ENCODE assay signal across 1 cellular context in genomic region chr15:36080759-36081158, GRCh38.
TF ChIP-seq lines count a peak whose summit lies in the region.

No MANE protein-coding gene starts in this region.

TF ChIP-seq in H1, 55 proteins besides CTCF, POLR2A, EP300 and RAD21:
- TF ChIP-seq POLR2AphosphoS5 (IDR thresholded peaks at IDR 0.05; ENCODE audit: low read depth, low read length), result no peak
- TF ChIP-seq SUZ12 (IDR thresholded peaks at IDR 0.05; ENCODE audit: low read length), result no peak
